In the genomic region with DNA sequence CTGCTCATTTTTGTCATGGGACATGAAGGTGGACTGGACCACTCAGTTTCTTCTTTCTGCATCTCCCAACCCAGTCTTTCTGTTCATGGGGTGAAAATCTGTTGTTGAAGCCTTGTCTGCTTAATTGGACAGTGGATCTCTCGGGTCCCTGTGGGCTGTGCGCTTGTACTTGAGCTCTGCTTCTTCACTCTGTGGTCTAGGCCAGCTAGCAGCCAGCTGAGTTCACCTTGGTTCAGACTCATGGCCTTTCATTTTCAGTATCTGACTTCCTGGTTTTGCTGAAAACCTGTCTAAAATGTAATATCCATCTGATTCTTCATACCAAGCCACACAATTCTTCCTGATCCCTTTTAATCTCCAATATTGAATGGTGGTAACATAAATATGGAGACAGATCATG, we compare ENCODE assay signal across 14 cellular contexts.
A peak's percentile ranks its signal among the peaks of the same experiment; 100 is the strongest.
DNase-seq lines count a peak whose midpoint lies in the region; ATAC-seq, FAIRE-seq and TF ChIP-seq lines count a peak whose summit lies in the region.
"Had no signal": no experiment of that assay in that cellular context is flagged by ENCODE, and none has a peak within 500 bp of the region (broad histone marks: within the 10 kb centered on the region; RNA-seq: fewer than 3 reads in every experiment).

No MANE protein-coding gene starts in this region.

- RAD21 ChIA-PET in GM12878 (lab: Charles Lee; ENCODE audit: unreplicated experiment) = no interaction called here

- H3K79me2 ChIP-seq in GM12878 (ENCODE audit: control insufficient read depth, insufficient read depth, low read length) = no peaks in the 10 kb centered on the region

- H3K9me3 Mint-ChIP-seq in activated T-helper 2 cell treated with anti-CD3 and anti-CD28 coated beads, Interferon-gamma antibody, Interleukin-2, Interleukin-4, amounts not matched to agents 10 μg/mL and 5 μg/mL and 100 μg/mL, durations not matched to agents 14 hours and 24 hours and 36 hours = no peaks in the 10 kb centered on the region

- in situ Hi-C loops in GM12878 (cut with MboI) = no loop called here

- no peak for TF ChIP-seq RAD21 in GM12878 (IDR thresholded peaks at IDR 0.05; ENCODE audit: insufficient read depth, low read depth, low read length)

- no peaks in the 10 kb centered on the region for H3K9me3 ChIP-seq in GM12878 (replicated peaks; ENCODE audit: control insufficient read depth, insufficient read depth, low read length)
- H3K9me3 ChIP-seq: MG63, SJCRH30, transverse colon had no signal

- BruUV-seq in GM12878 (replicated peaks; lab: Mats Ljungman, UMichigan) = no TSS peak

- no peaks in the 10 kb centered on the region for H3K36me3 ChIP-seq in GM12878 (ENCODE audit: control insufficient read depth in 2 of 2, insufficient read depth in 2 of 2, low read length in 1 of 2)
- H3K36me3 ChIP-seq: MG63, SJCRH30, transverse colon had no signal

- no peaks in the 10 kb centered on the region for H3K27me3 Mint-ChIP-seq in activated T-helper 2 cell treated with anti-CD3 and anti-CD28 coated beads, Interferon-gamma antibody, Interleukin-2, Interleukin-4, amounts not matched to agents 10 μg/mL and 5 μg/mL and 100 μg/mL, durations not matched to agents 14 hours and 24 hours and 36 hours (ENCODE audit: low read depth)

- no peak overlapping the region for H3K27ac Mint-ChIP-seq in activated T-helper 2 cell treated with anti-CD3 and anti-CD28 coated beads, Interferon-gamma antibody, Interleukin-2, Interleukin-4, amounts not matched to agents 10 μg/mL and 5 μg/mL and 100 μg/mL, durations not matched to agents 14 hours and 24 hours and 36 hours

- no peak for TF ChIP-seq EP300 in GM12878 (IDR thresholded peaks at IDR 0.05; ENCODE audit: borderline replicate concordance in 1 of 2, control insufficient read depth in 1 of 2, low read depth in 2 of 2, low read length in 2 of 2)

- TF ChIP-seq CTCF in GM12878 (IDR thresholded peaks at IDR 0.05 in 2 of 3, conservative IDR thresholded peaks at IDR 0.05 in 1 of 3; ENCODE audit: control insufficient read depth in 2 of 3, extremely low read depth in 1 of 3, insufficient read depth in 1 of 3, low read depth in 3 of 3, low read length in 3 of 3) (no peak), coronary artery (IDR thresholded peaks at IDR 0.05) (no peak)

- 94% methylated on average over 2 of the region's 2 CpGs for whole genome bisulfite sequencing in GM12878 (ENCODE audit: insufficient coverage, insufficient replicate concordance, low lambda C conversion rate, missing lambda C conversion rate)

- intact Hi-C loops in GM12878 (cut with micrococcal nuclease; ENCODE audit: unreplicated experiment) = no loop called here
- intact Hi-C loops in activated T-helper 2 cell treated with anti-CD3 and anti-CD28 coated beads, Interferon-gamma antibody, Interleukin-2, Interleukin-4, amounts not matched to agents 10 μg/mL and 5 μg/mL and 100 μg/mL, durations not matched to agents 14 hours and 24 hours and 36 hours (cut with micrococcal nuclease) = no loop called here

- no peak overlapping the region for H3K4me3 Mint-ChIP-seq in activated T-helper 2 cell treated with anti-CD3 and anti-CD28 coated beads, Interferon-gamma antibody, Interleukin-2, Interleukin-4, amounts not matched to agents 10 μg/mL and 5 μg/mL and 100 μg/mL, durations not matched to agents 14 hours and 24 hours and 36 hours (ENCODE audit: low read depth)

- POLR2A ChIA-PET in GM12878 (lab: Charles Lee) = no interaction called here

- CTCF ChIA-PET in GM12878 (lab: Yijun Ruan, JAX) = no interaction called here

- H3K27ac ChIP-seq in GM12878 (ENCODE audit: control insufficient read depth, insufficient read depth) (no peak overlapping the region), coronary artery (no peak overlapping the region)
- H3K27ac ChIP-seq: SJCRH30, transverse colon had no signal

- no peaks in the 10 kb centered on the region for H3K4me1 Mint-ChIP-seq in activated T-helper 2 cell treated with anti-CD3 and anti-CD28 coated beads, Interferon-gamma antibody, Interleukin-2, Interleukin-4, amounts not matched to agents 10 μg/mL and 5 μg/mL and 100 μg/mL, durations not matched to agents 14 hours and 24 hours and 36 hours (ENCODE audit: low read depth)

- TF ChIP-seq POLR2A in GM12878 (IDR thresholded peaks at IDR 0.05; ENCODE audit: low read depth, low read length) = no peak

- H3K27me3 ChIP-seq in GM12878 (replicated peaks in 1 of 2; ENCODE audit: control insufficient read depth in 2 of 2, insufficient read depth in 2 of 2, low read length in 1 of 2) = no peaks in the 10 kb centered on the region
- H3K27me3 ChIP-seq: MG63, transverse colon had no signal

- H3K4me3 ChIP-seq in GM12878 (no peak overlapping the region), coronary artery (no peak overlapping the region)
- H3K4me3 ChIP-seq: MG63, SJCRH30, transverse colon had no signal

- H3K4me1 ChIP-seq in GM12878 (ENCODE audit: control insufficient read depth, insufficient read depth, low read length) = peaks cover 3% of the 10 kb centered on the region; the same call in 1 of the 2 replicates
- H3K4me1 ChIP-seq: SJCRH30, transverse colon had no signal

- H4K20me1 ChIP-seq in GM12878 (ENCODE audit: control insufficient read depth, insufficient read depth) = no peaks in the 10 kb centered on the region

- H3K9ac ChIP-seq in GM12878 (ENCODE audit: control insufficient read depth, insufficient read depth, low read length) = no peak overlapping the region

- ATAC-seq in GM21423 (IDR thresholded peaks at IDR 0.05; ENCODE audit: unreplicated experiment) (peak; percentile 92), HG03159 (IDR thresholded peaks at IDR 0.05; ENCODE audit: unreplicated experiment) (peak; percentile 60), GM12878 (peak; percentile 55; the same call in 2 of the 3 replicates)
- ATAC-seq: sciatic nerve had no signal

- H3K4me2 ChIP-seq in GM12878 (ENCODE audit: control insufficient read depth, insufficient read depth) = no peak overlapping the region

- no peaks in the 10 kb centered on the region for H3K36me3 Mint-ChIP-seq in activated T-helper 2 cell treated with anti-CD3 and anti-CD28 coated beads, Interferon-gamma antibody, Interleukin-2, Interleukin-4, amounts not matched to agents 10 μg/mL and 5 μg/mL and 100 μg/mL, durations not matched to agents 14 hours and 24 hours and 36 hours (ENCODE audit: low read depth)

- FAIRE-seq in GM18507 (lab: Jason Lieb, UNC) (peak; percentile 39), GM12878 (lab: Jason Lieb, UNC) (no peak)

- peak overlapping the region; percentile 37; the same call in 1 of the 2 replicates for H2AFZ ChIP-seq in GM12878 (ENCODE audit: control insufficient read depth, low read depth, low read length)

- DNase-seq in GM18507 (ENCODE audit: extremely low spot score, insufficient read length, low read depth) (no peak), GM12878 (ENCODE audit: low read depth, low spot score) (no peak), foreskin melanocyte (no peak), coronary artery (ENCODE audit: low spot score) (no peak)
- DNase-seq in activated CD4-positive, alpha-beta T cell treated with anti-CD3 and anti-CD28 coated beads, Interleukin-2, amount 50 U/mL, for 4 hours = no peak
- no peak for DNase-seq in activated T-helper 2 cell treated with anti-CD3 and anti-CD28 coated beads, Interferon-gamma antibody, Interleukin-2, Interleukin-4, amounts not matched to agents 10 μg/mL and 5 μg/mL and 100 μg/mL, durations not matched to agents 14 hours and 24 hours and 36 hours (ENCODE audit: low spot score)
- DNase-seq: activated effector memory CD4-positive, alpha-beta T cell treated with anti-CD3 and anti-CD28 coated beads, Interleukin-2, amount 50 U/mL, for 16 hours; MG63; SJCRH30; stimulated activated CD4-positive, alpha-beta T cell treated with anti-CD3 and anti-CD28 coated beads, Interleukin-2, amount 100 ng/mL, for 48 hours; transverse colon had no signal

- SMC1A ChIA-PET in GM12878 (lab: Charles Lee; ENCODE audit: uncharacterized antibody, unreplicated experiment) = interaction anchor here (0.8 to 1.3 kb wide), 2 partner anchors 8 to 262 kb away, joined by 3 to 4 read pairs; no protein-coding TSS in a partner anchor

TF ChIP-seq in GM12878, 131 proteins besides CTCF, POLR2A, EP300 and RAD21 (continues in another document):
- TF ChIP-seq SMAD1 (IDR thresholded peaks at IDR 0.05; ENCODE audit: low read depth, partially characterized antibody) (no peak), HDAC2 (IDR thresholded peaks at IDR 0.05) (no peak), NKRF (conservative IDR thresholded peaks at IDR 0.05) (no peak), JUNB (IDR thresholded peaks at IDR 0.05) (no peak), STAT3 (IDR thresholded peaks at IDR 0.05; ENCODE audit: low read depth, low read length) (no peak), MYC (IDR thresholded peaks at IDR 0.05; ENCODE audit: insufficient read depth, insufficient read length, insufficient replicate concordance, low read length, severe bottlenecking) (no peak), SIN3A (IDR thresholded peaks at IDR 0.05; ENCODE audit: low read depth, low read length) (no peak), SREBF2 (IDR thresholded peaks at IDR 0.05; ENCODE audit: low read length) (no peak), CBFB (IDR thresholded peaks at IDR 0.05; ENCODE audit: low read depth) (no peak)
- TF ChIP-seq, protein P1, sequence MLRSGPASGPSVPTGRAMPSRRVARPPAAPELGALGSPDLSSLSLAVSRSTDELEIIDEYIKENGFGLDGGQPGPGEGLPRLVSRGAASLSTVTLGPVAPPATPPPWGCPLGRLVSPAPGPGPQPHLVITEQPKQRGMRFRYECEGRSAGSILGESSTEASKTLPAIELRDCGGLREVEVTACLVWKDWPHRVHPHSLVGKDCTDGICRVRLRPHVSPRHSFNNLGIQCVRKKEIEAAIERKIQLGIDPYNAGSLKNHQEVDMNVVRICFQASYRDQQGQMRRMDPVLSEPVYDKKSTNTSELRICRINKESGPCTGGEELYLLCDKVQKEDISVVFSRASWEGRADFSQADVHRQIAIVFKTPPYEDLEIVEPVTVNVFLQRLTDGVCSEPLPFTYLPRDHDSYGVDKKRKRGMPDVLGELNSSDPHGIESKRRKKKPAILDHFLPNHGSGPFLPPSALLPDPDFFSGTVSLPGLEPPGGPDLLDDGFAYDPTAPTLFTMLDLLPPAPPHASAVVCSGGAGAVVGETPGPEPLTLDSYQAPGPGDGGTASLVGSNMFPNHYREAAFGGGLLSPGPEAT (IDR thresholded peaks at IDR 0.05; ENCODE audit: low read depth) = no peak
